In the genomic region with DNA sequence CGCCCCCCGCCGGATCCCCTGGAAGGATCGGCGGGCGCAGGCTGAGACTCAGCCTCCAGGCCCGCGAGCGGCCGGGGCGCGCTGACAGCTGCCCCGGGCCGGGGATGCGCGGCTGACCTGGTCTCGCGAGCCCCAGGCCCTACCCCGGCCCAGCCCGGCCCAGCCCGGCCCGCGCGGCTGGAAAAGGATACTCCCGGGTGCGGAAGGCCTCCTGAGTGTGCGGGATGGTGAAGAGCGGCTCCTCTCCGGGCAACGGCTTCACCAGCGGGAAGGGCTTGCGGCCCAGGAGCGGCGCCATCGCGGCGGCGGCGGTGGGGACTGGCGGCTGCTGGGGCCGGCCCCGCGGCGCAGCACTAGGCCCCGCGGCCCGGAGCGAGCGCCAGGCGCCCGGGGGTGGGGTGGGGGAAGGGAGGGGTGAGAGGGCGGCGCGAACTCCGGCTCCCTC, we compare ENCODE assay signal across 8 cellular contexts. TPM values are rescaled to one million over a fixed set of nuclear protein-coding genes. Genes with fewer than 3 reads are reported as not detected.
DNase-seq lines count a peak whose midpoint lies in the region; ATAC-seq and TF ChIP-seq lines count a peak whose summit lies in the region.

No MANE protein-coding gene starts in this region.

- peaks cover 56% of the 10 kb centered on the region for H3K79me2 ChIP-seq in mammary epithelial cell (ENCODE audit: insufficient read depth, low read length)

- dilution Hi-C loops in mammary epithelial cell (cut with HindIII; ENCODE audit: low sequenced_read_pairs): loop anchor here (5.0 kb wide), 1 partner anchor 206 kb away; no protein-coding TSS in a partner anchor

- intact Hi-C loops in mammary epithelial cell (cut with micrococcal nuclease): loop anchor here (1.0 to 5.0 kb wide), 3 partner anchors 36 to 196 kb away; a partner anchor contains a TSS

- H3K9me3 ChIP-seq in BLaER1 treated with 17β-estradiol and CSF1 and Interleukin-3, amounts not matched to agents 10 nM and 100 nM (replicated peaks in 1 of 11): no peaks in the 10 kb centered on the region
- no peaks in the 10 kb centered on the region for H3K9me3 ChIP-seq in mammary epithelial cell (replicated peaks; ENCODE audit: insufficient read depth, low read length)

- BruUV-seq in mammary epithelial cell (replicated peaks; lab: Mats Ljungman, UMichigan): TSS peak; percentile 34

- WGBS in mammary epithelial cell (ENCODE audit: low coverage, missing lambda C conversion rate): 0% methylated on average over 4 of the region's 55 CpGs

- peak overlapping the region; percentile 78 to 98 (median 97) for H3K27ac ChIP-seq in BLaER1 treated with 17β-estradiol and CSF1 and Interleukin-3, amounts not matched to agents 10 nM and 100 nM
- H3K27ac ChIP-seq in mammary epithelial cell (ENCODE audit: insufficient read depth, low read depth, low read length): peak overlapping the region; percentile 60

- H3K27me3 ChIP-seq in BLaER1 treated with 17β-estradiol and CSF1 and Interleukin-3, amounts not matched to agents 10 nM and 100 nM: no peaks in the 10 kb centered on the region
- H3K27me3 ChIP-seq in mammary epithelial cell (ENCODE audit: insufficient read depth, low read length) (no peaks in the 10 kb centered on the region), kidney epithelial cell (ENCODE audit: control insufficient read depth, insufficient read depth, low read length) (no peaks in the 10 kb centered on the region)

- peak overlapping the region; percentile 85 to 97 (median 92) for H3K4me2 ChIP-seq in BLaER1 treated with 17β-estradiol and CSF1 and Interleukin-3, amounts not matched to agents 10 nM and 100 nM
- H3K4me2 ChIP-seq in mammary epithelial cell (ENCODE audit: insufficient read depth, low read depth, low read length): peak overlapping the region; percentile 90

- TF ChIP-seq CTCF in mammary epithelial cell (conservative IDR thresholded peaks at IDR 0.05 in 1 of 2, IDR thresholded peaks at IDR 0.05 in 1 of 2; ENCODE audit: extremely low read depth in 1 of 2, insufficient read depth in 1 of 2, low read depth in 1 of 2, low read length in 2 of 2) (no peak), kidney epithelial cell (IDR thresholded peaks at IDR 0.05; ENCODE audit: insufficient read depth, low read length, poor library complexity, severe bottlenecking) (no peak)

- CTCF ChIA-PET in mammary epithelial cell (lab: Charles Lee; ENCODE audit: low non-redundant PET): interaction anchor here (0.6 kb wide), 1 partner anchor 179 kb away, joined by 3 read pairs; no protein-coding TSS in a partner anchor

- in situ Hi-C loops in mammary epithelial cell (cut with MboI; ENCODE audit: low sequenced_read_pairs in 2 of 2): no loop called here

- peak; percentile 52 for DNase-seq in NCI-H748 treated with DMSO at 0.1 percent for 48 hours (lab: John Stamatoyannopoulos, UW)
- DNase-seq in mammary epithelial cell: no peak
- DNase-seq in kidney epithelial cell (ENCODE audit: low read depth): no peak
- DNase-seq in stimulated activated CD8-positive, alpha-beta memory T cell treated with anti-CD3 and anti-CD28 coated beads, Interleukin-4, amount 100 ng/mL, for 24 hours (ENCODE audit: low read depth): peak; percentile 45
- DNase-seq in UCSD-AML1 (lab: John Stamatoyannopoulos, UW; ENCODE audit: unreplicated experiment): no peak

- H3K4me1 ChIP-seq in BLaER1 treated with 17β-estradiol and CSF1 and Interleukin-3, amounts not matched to agents 10 nM and 100 nM: peaks cover 72 to 78% (median 73%) of the 10 kb centered on the region in 10 experiments
- peaks cover 8% of the 10 kb centered on the region for H3K4me1 ChIP-seq in mammary epithelial cell (ENCODE audit: insufficient read depth, low read length)

- peak overlapping the region; percentile 93 for H2AFZ ChIP-seq in mammary epithelial cell (ENCODE audit: low read depth, low read length)

- ATAC-seq in GM18511 (IDR thresholded peaks at IDR 0.05; ENCODE audit: unreplicated experiment) (peak; percentile 52), HG02885 (IDR thresholded peaks at IDR 0.05; ENCODE audit: poor library complexity, unreplicated experiment) (peak; percentile 50)

- peaks cover 11 to 38% (median 31%) of the 10 kb centered on the region in 11 experiments for H3K36me3 ChIP-seq in BLaER1 treated with 17β-estradiol and CSF1 and Interleukin-3, amounts not matched to agents 10 nM and 100 nM
- H3K36me3 ChIP-seq in mammary epithelial cell (ENCODE audit: insufficient read depth, low read length) (peaks cover 9% of the 10 kb centered on the region), kidney epithelial cell (ENCODE audit: control insufficient read depth, insufficient read depth, low read length) (no peaks in the 10 kb centered on the region)

- peak overlapping the region; percentile 82 to 98 (median 96) for H3K4me3 ChIP-seq in BLaER1 treated with 17β-estradiol and CSF1 and Interleukin-3, amounts not matched to agents 10 nM and 100 nM
- H3K4me3 ChIP-seq in mammary epithelial cell (replicated peaks in 1 of 3; ENCODE audit: insufficient read depth in 1 of 3, low read depth in 2 of 3, low read length in 3 of 3): peak overlapping the region; percentile 79 to 85 (median 79)
- H3K4me3 ChIP-seq in kidney epithelial cell (ENCODE audit: low read depth, low read length): peak overlapping the region; percentile 51

- peaks cover 38 to 51% (median 45%) of the 10 kb centered on the region in 11 experiments; a peak in 21 of 22 replicates for H4K20me1 ChIP-seq in BLaER1 treated with 17β-estradiol and CSF1 and Interleukin-3, amounts not matched to agents 10 nM and 100 nM
- peaks cover 3% of the 10 kb centered on the region for H4K20me1 ChIP-seq in mammary epithelial cell (ENCODE audit: insufficient read depth, low read length)

- H3K9ac ChIP-seq in BLaER1 treated with 17β-estradiol and CSF1 and Interleukin-3, amounts not matched to agents 10 nM and 100 nM: peak overlapping the region; percentile 90 to 99 (median 98)
- peak overlapping the region; percentile 82 for H3K9ac ChIP-seq in mammary epithelial cell (ENCODE audit: insufficient read depth, low read length)

RNA-seq across cellular contexts. Expression of a gene that starts 0.4 kb away (rescaled TPM):
- total RNA-seq in mammary epithelial cell: 10 to 100 TPM; 34.5 to 68.4 TPM
- polyA plus RNA-seq in mammary epithelial cell: 20.4 TPM
- polyA minus RNA-seq in mammary epithelial cell: 55.8 TPM
- 60.3 and 61.1 TPM in 2 replicates for total RNA-seq in kidney epithelial cell

RNA-seq across cellular contexts. Expression of a gene that starts 35.8 kb away (rescaled TPM):
- 10 to 100 TPM; 25.5 to 57.8 TPM for total RNA-seq in mammary epithelial cell
- polyA plus RNA-seq in mammary epithelial cell: 61.3 TPM
- 31.0 TPM for polyA minus RNA-seq in mammary epithelial cell
- 54.8 and 83.9 TPM in 2 replicates for total RNA-seq in kidney epithelial cell

RNA-seq across cellular contexts. Expression of a gene that starts 56.7 kb away (rescaled TPM):
- total RNA-seq in mammary epithelial cell (10 to 100 TPM; 30.0 to 34.5 TPM), kidney epithelial cell (56.5 and 65.4 TPM in 2 replicates)
- polyA plus RNA-seq in mammary epithelial cell: 36.8 TPM
- polyA minus RNA-seq in mammary epithelial cell: 41.8 TPM

Comparison
In these comparisons a context has a peak if more than half of its experiments do, and no peak if none do; other contexts are left out.
1. DNase-seq: peak in NCI-H748 treated with DMSO at 0.1 percent for 48 hours (single experiment) and stimulated activated CD8-positive, alpha-beta memory T cell treated with anti-CD3 and anti-CD28 coated beads, Interleukin-4, amount 100 ng/mL, for 24 hours (single experiment); none in mammary epithelial cell (single experiment), kidney epithelial cell (single experiment) and UCSD-AML1 (single experiment).
2. Peak in every context shown above with its lines, with median percentiles within 50 percentile points of each other: H3K4me3 ChIP-seq.